In genomic region chr7:106061301-106061979, GRCh38 we compare ENCODE assay signal across 16 cellular contexts. TPM values are rescaled to one million over a fixed set of nuclear protein-coding genes. Genes with fewer than 3 reads are reported as not detected.
DNase-seq lines count a peak whose midpoint lies in the region; ATAC-seq, FAIRE-seq and TF ChIP-seq lines count a peak whose summit lies in the region.
"Had no signal": no experiment of that assay in that cellular context is flagged by ENCODE, and none has a peak within 500 bp of the region (broad histone marks: within the 10 kb centered on the region; RNA-seq: fewer than 3 reads in every experiment).

No MANE protein-coding gene starts in this region.

- H3K4me3 ChIP-seq in mammary epithelial cell (replicated peaks in 1 of 3; ENCODE audit: insufficient read depth in 1 of 3, low read depth in 2 of 3, low read length in 3 of 3) = no peak overlapping the region
- no peak overlapping the region for H3K4me3 ChIP-seq in PC-9
- no peak overlapping the region for H3K4me3 ChIP-seq in stomach smooth muscle (ENCODE audit: low read length in 2 of 2)

- no peaks in the 10 kb centered on the region for H3K9me3 Mint-ChIP-seq in MCF 10A (ENCODE audit: unreplicated experiment)
- H3K9me3 Mint-ChIP-seq: activated T-helper 17 cell treated with anti-CD3 and anti-CD28 coated beads, Interleukin-2, amount 50 U/mL, for 72 hours had no signal

- intact Hi-C loops in mammary epithelial cell (cut with micrococcal nuclease) = loop anchor here (10.0 kb wide), 1 partner anchor 1103 kb away; the partner anchor contains the start of gene HBP1
- intact Hi-C loops in MCF 10A (cut with micrococcal nuclease) = loop anchor here (10.0 kb wide), 1 partner anchor 1103 kb away; the partner anchor contains the start of gene HBP1
- intact Hi-C loops in PC-9 (cut with micrococcal nuclease; ENCODE audit: unreplicated experiment) = no loop called here

- H3K36me3 Mint-ChIP-seq in MCF 10A (ENCODE audit: insufficient read depth, unreplicated experiment) = no peaks in the 10 kb centered on the region

- H4K20me1 ChIP-seq in mammary epithelial cell (ENCODE audit: insufficient read depth, low read length) = no peaks in the 10 kb centered on the region
- H4K20me1 ChIP-seq in PC-9 (ENCODE audit: insufficient read depth) = no peaks in the 10 kb centered on the region

- in situ Hi-C loops in mammary epithelial cell (cut with MboI; ENCODE audit: low sequenced_read_pairs in 2 of 2) = no loop called here

- H2AFZ ChIP-seq in mammary epithelial cell (ENCODE audit: low read depth, low read length) = no peak overlapping the region
- no peak overlapping the region for H2AFZ ChIP-seq in PC-9

- no peak overlapping the region for H3K9ac ChIP-seq in mammary epithelial cell (ENCODE audit: insufficient read depth, low read length)
- no peak overlapping the region for H3K9ac ChIP-seq in stomach smooth muscle (ENCODE audit: low read length in 2 of 2)

- TF ChIP-seq CTCF in mammary epithelial cell (conservative IDR thresholded peaks at IDR 0.05 in 1 of 2, IDR thresholded peaks at IDR 0.05 in 1 of 2; ENCODE audit: extremely low read depth in 1 of 2, insufficient read depth in 1 of 2, low read depth in 1 of 2, low read length in 2 of 2) (no peak), MCF 10A (IDR thresholded peaks at IDR 0.05; ENCODE audit: unreplicated experiment) (no peak), PC-9 (conservative IDR thresholded peaks at IDR 0.05) (no peak)

- H3K4me2 ChIP-seq in mammary epithelial cell (ENCODE audit: insufficient read depth, low read depth, low read length) (no peak overlapping the region), PC-9 (peak overlapping the region; percentile 99)

- CTCF ChIA-PET in mammary epithelial cell (lab: Charles Lee; ENCODE audit: low non-redundant PET) (no interaction called here), MCF 10A (lab: Yijun Ruan, JAX) (interaction anchor here (0.5 to 6.2 kb wide), 9 partner anchors 10 to 401 kb away, joined by 3 to 50 read pairs (median 3); no protein-coding TSS in a partner anchor), PC-9 (lab: Charles Lee) (no interaction called here)

- BruUV-seq in mammary epithelial cell (replicated peaks; lab: Mats Ljungman, UMichigan) (no TSS peak), MCF 10A (replicated peaks; lab: Mats Ljungman, UMichigan) (no TSS peak), PC-9 (replicated peaks; lab: Mats Ljungman, UMichigan) (no TSS peak)

- H3F3A ChIP-seq in PC-9 (ENCODE audit: insufficient read depth, low read depth) = peaks cover 65% of the 10 kb centered on the region

- dilution Hi-C loops in mammary epithelial cell (cut with HindIII; ENCODE audit: low sequenced_read_pairs) = no loop called here

- H3K9me3 ChIP-seq in mammary epithelial cell (replicated peaks; ENCODE audit: insufficient read depth, low read length) (no peaks in the 10 kb centered on the region), PC-9 (ENCODE audit: insufficient read depth, low read depth) (no peaks in the 10 kb centered on the region), stomach smooth muscle (ENCODE audit: control insufficient read depth in 2 of 2, low read length in 2 of 2) (no peaks in the 10 kb centered on the region)

- no peaks in the 10 kb centered on the region for H3K36me3 ChIP-seq in mammary epithelial cell (ENCODE audit: insufficient read depth, low read length)
- H3K36me3 ChIP-seq in PC-9 (ENCODE audit: low read depth) = no peaks in the 10 kb centered on the region
- H3K36me3 ChIP-seq in stomach smooth muscle (ENCODE audit: control insufficient read depth in 2 of 2, insufficient read depth in 2 of 2, low read length in 2 of 2) = no peaks in the 10 kb centered on the region

- H3K9me2 ChIP-seq in PC-9 (ENCODE audit: insufficient read depth) = no peaks in the 10 kb centered on the region

- H3K4me1 ChIP-seq in mammary epithelial cell (ENCODE audit: insufficient read depth, low read length) (peaks cover 81% of the 10 kb centered on the region), PC-9 (replicated peaks; ENCODE audit: insufficient read depth) (peaks cover 87% of the 10 kb centered on the region), stomach smooth muscle (ENCODE audit: control insufficient read depth, insufficient read depth, low read length) (peaks cover 74% of the 10 kb centered on the region)

- H3K27me3 ChIP-seq in mammary epithelial cell (ENCODE audit: insufficient read depth, low read length) (no peaks in the 10 kb centered on the region), PC-9 (ENCODE audit: insufficient read depth, low read depth) (no peaks in the 10 kb centered on the region), stomach smooth muscle (ENCODE audit: control insufficient read depth in 1 of 2, insufficient read depth in 2 of 2, low read length in 2 of 2) (no peaks in the 10 kb centered on the region)

- peaks cover 61% of the 10 kb centered on the region for H3K4me1 Mint-ChIP-seq in MCF 10A (ENCODE audit: insufficient read depth, unreplicated experiment)

- no peak overlapping the region for H3K27ac Mint-ChIP-seq in MCF 10A (ENCODE audit: low read depth, unreplicated experiment)
- H3K27ac Mint-ChIP-seq: activated T-helper 17 cell treated with anti-CD3 and anti-CD28 coated beads, Interleukin-2, amount 50 U/mL, for 72 hours had no signal

- H3K79me2 ChIP-seq in mammary epithelial cell (ENCODE audit: insufficient read depth, low read length) = no peaks in the 10 kb centered on the region
- H3K79me2 ChIP-seq in PC-9 (ENCODE audit: low read depth) = no peaks in the 10 kb centered on the region

- WGBS in mammary epithelial cell (ENCODE audit: low coverage, missing lambda C conversion rate) = 87% methylated on average over 9 of the region's 9 CpGs

- FAIRE-seq in RCC 7860 (lab: Jason Lieb, UNC) = no peak
- FAIRE-seq: bronchial epithelial cell had no signal

- no peak overlapping the region for H3K4me3 Mint-ChIP-seq in MCF 10A (ENCODE audit: unreplicated experiment)
- H3K4me3 Mint-ChIP-seq: activated T-helper 17 cell treated with anti-CD3 and anti-CD28 coated beads, Interleukin-2, amount 50 U/mL, for 72 hours; nephron had no signal

- DNase-seq in mammary epithelial cell (no peak), MCF 10A (ENCODE audit: unreplicated experiment) (no peak), PC-9 (no peak), RCC 7860 (ENCODE audit: low spot score) (no peak), occipital lobe (lab: John Stamatoyannopoulos, UW) (no peak)
- no peak for DNase-seq in activated CD4-positive, CD25-positive, alpha-beta regulatory T cell (lab: John Stamatoyannopoulos, UW)
- DNase-seq: erythroblast; NCI-H1417 treated with DMSO at 0.1 percent for 48 hours; stimulated activated CD8-positive, alpha-beta memory T cell treated with anti-CD3 and anti-CD28 coated beads, Interleukin-4, amount 100 ng/mL, for 48 hours had no signal

- no peaks in the 10 kb centered on the region for H3K27me3 Mint-ChIP-seq in MCF 10A (ENCODE audit: insufficient read depth, unreplicated experiment)
- H3K27me3 Mint-ChIP-seq: activated T-helper 17 cell treated with anti-CD3 and anti-CD28 coated beads, Interleukin-2, amount 50 U/mL, for 72 hours had no signal

- POLR2A ChIA-PET in MCF 10A (lab: Yijun Ruan, JAX) = interaction anchor here (1.0 to 8.0 kb wide), 4 partner anchors 9 to 49 kb away, joined by 3 to 73 read pairs (median 4); no protein-coding TSS in a partner anchor
- POLR2A ChIA-PET in PC-9 (lab: Charles Lee; ENCODE audit: unreplicated experiment) = no interaction called here

- ATAC-seq in HG02852 (IDR thresholded peaks at IDR 0.05; ENCODE audit: unreplicated experiment) = peak; percentile 35
- ATAC-seq: PC-3 had no signal

- H3K27ac ChIP-seq in mammary epithelial cell (ENCODE audit: insufficient read depth, low read depth, low read length) = peak overlapping the region; percentile 78
- H3K27ac ChIP-seq in PC-9 = peak overlapping the region; percentile 84
- H3K27ac ChIP-seq in stomach smooth muscle (ENCODE audit: low read length) = peak overlapping the region; percentile 37
- H3K27ac ChIP-seq: VCaP had no signal

RNA-seq across cellular contexts. Expression of gene SYPL1, which starts 50.7 kb away (rescaled TPM):
- total RNA-seq in mammary epithelial cell (100 to 1,000 TPM in 1 of 2 donors, 10 to 100 TPM in 1; 74.3 to 124 TPM), MCF 10A (2022) (77.6 and 92.1 TPM in 2 replicates), PC-9 (2021) (83.9 and 102 TPM in 2 replicates), occipital lobe (52.4 TPM)
- polyA plus RNA-seq in mammary epithelial cell = 131 TPM
- polyA minus RNA-seq in mammary epithelial cell = 278 TPM
